ENCODE assay signal across 8 cellular contexts in genomic region chr17:30714825-30715622, GRCh38.
A peak's percentile ranks its signal among the peaks of the same experiment; 100 is the strongest.
DNase-seq lines count a peak whose midpoint lies in the region; ATAC-seq, FAIRE-seq and TF ChIP-seq lines count a peak whose summit lies in the region.
"Not testable (repeated sequence)": the region's sequence is repeated elsewhere in the genome, so short reads cannot be mapped to it uniquely, and the experiment has no call there.

No MANE protein-coding gene starts in this region.

- peak; percentile 54 for TF ChIP-seq CTCF in GM10266 (IDR thresholded peaks at IDR 0.05; ENCODE audit: control insufficient read depth, insufficient read depth, low read depth, missing control alignments)
- peak; percentile 60 to 71 (median 66) for TF ChIP-seq CTCF in K562 (IDR thresholded peaks at IDR 0.05 in 2 of 3, conservative IDR thresholded peaks at IDR 0.05 in 1 of 3; ENCODE audit: insufficient read depth in 2 of 3, low read depth in 1 of 3, low read length in 3 of 3)
- peak in 8 of 9 donors; percentile 22 to 64 (median 45) for TF ChIP-seq CTCF in heart right ventricle (IDR thresholded peaks at IDR 0.05)
- peak; percentile 47 for TF ChIP-seq CTCF in osteoblast (IDR thresholded peaks at IDR 0.05; ENCODE audit: extremely low read depth, low read depth, low read length)

- not testable (repeated sequence) for H3K9ac ChIP-seq in K562 (ENCODE audit: insufficient read depth in 1 of 2, low read depth in 2 of 2, low read length in 2 of 2)

- ATAC-seq in HG03045 (IDR thresholded peaks at IDR 0.05; ENCODE audit: unreplicated experiment) (peak; percentile 64), K562 (peak; percentile 89), heart right ventricle (peak in 2 of 8 donors; percentile 33)
- peak; percentile 80 for ATAC-seq in activated CD4-positive, alpha-beta T cell treated with anti-CD3 and anti-CD28 coated beads for 36 hours
- ATAC-seq in aorta (ENCODE audit: low FRiP score) = not testable (repeated sequence)

- H3K27me3 ChIP-seq in K562 (ENCODE audit: control insufficient read depth in 2 of 2, insufficient read depth in 2 of 2, low read length in 2 of 2); heart right ventricle; osteoblast (ENCODE audit: insufficient read depth, low read length); aorta (ENCODE audit: control insufficient read depth in 1 of 2, insufficient read depth in 2 of 2, low read length in 1 of 2): not testable (repeated sequence)

- H3K27ac Mint-ChIP-seq in activated CD4-positive, alpha-beta T cell treated with anti-CD3 and anti-CD28 coated beads for 36 hours = not testable (repeated sequence)

- H3K9me1 ChIP-seq in K562 (ENCODE audit: control insufficient read depth, insufficient read depth, low read length) = not testable (repeated sequence)

- not testable (repeated sequence) for TF ChIP-seq POLR2A in K562 (conservative IDR thresholded peaks at IDR 0.05)

- peaks cover 16% of the 10 kb centered on the region for H3K4me1 Mint-ChIP-seq in activated CD4-positive, alpha-beta T cell treated with anti-CD3 and anti-CD28 coated beads for 36 hours

- not testable (repeated sequence) for H3K4me3 Mint-ChIP-seq in activated CD4-positive, alpha-beta T cell treated with anti-CD3 and anti-CD28 coated beads for 36 hours

- 53% methylated on average over 20 of the region's 25 CpGs for WGBS in K562 (ENCODE audit: insufficient coverage, low coverage, missing lambda C conversion rate)
- WGBS in heart right ventricle, 2 donors = 81% methylated on average over 25 of the region's 25 CpGs
- WGBS in aorta, 2 donors = 77 to 78% methylated on average over 25 of the region's 25 CpGs

- H3K27me3 Mint-ChIP-seq in activated CD4-positive, alpha-beta T cell treated with anti-CD3 and anti-CD28 coated beads for 36 hours = not testable (repeated sequence)

- H4K20me1 ChIP-seq in K562 (replicated peaks; ENCODE audit: control insufficient read depth, insufficient read depth, low read length) = peaks cover 20% of the 10 kb centered on the region
- H4K20me1 ChIP-seq in osteoblast (ENCODE audit: insufficient read depth, low read length) = peaks cover 29% of the 10 kb centered on the region

- H2AFZ ChIP-seq in K562 (ENCODE audit: low read depth, low read length); osteoblast (ENCODE audit: low read length): not testable (repeated sequence)

- peak; percentile 83 for FAIRE-seq in K562 (lab: Jason Lieb, UNC)

- TF ChIP-seq EP300 in K562 (IDR thresholded peaks at IDR 0.05; ENCODE audit: low read length) = not testable (repeated sequence)

- H3K4me1 ChIP-seq in K562 (replicated peaks in 1 of 2; ENCODE audit: control insufficient read depth in 2 of 2, insufficient read depth in 2 of 2, low read length in 2 of 2) = peaks cover 0 to 34% of the 10 kb centered on the region in 2 experiments; a peak in 3 of 5 replicates
- H3K4me1 ChIP-seq in heart right ventricle; osteoblast (ENCODE audit: insufficient read depth, low read length); aorta (ENCODE audit: control insufficient read depth in 1 of 2, insufficient read depth in 2 of 2, low read length in 2 of 2): not testable (repeated sequence)

- not testable (repeated sequence) for H3K4me3 ChIP-seq in K562; heart right ventricle; osteoblast (ENCODE audit: insufficient read depth, low read length); aorta (ENCODE audit: low read length in 2 of 2)

- DNase-seq in GM10266 (ENCODE audit: extremely low spot score); heart right ventricle: not testable (repeated sequence)
- DNase-seq in NK-92 treated with Interleukin-12 subunit alpha and Interleukin-12 subunit beta, amount 100 ng/mL, for 24 hours (lab: John Stamatoyannopoulos, UW) = peak; percentile 24
- DNase-seq in activated CD4-positive, alpha-beta T cell treated with anti-CD3 and anti-CD28 coated beads for 36 hours = peak; percentile 78
- DNase-seq in K562 (ENCODE audit: extremely low read depth in 1 of 4, low spot score in 3 of 4) = peak; percentile 34 to 65 (median 37)
- DNase-seq in osteoblast (ENCODE audit: insufficient read length, low spot score, missing footprints) = peak; percentile 88
- peak; percentile 59 to 72 for DNase-seq in aorta

- not testable (repeated sequence) for H3K4me2 ChIP-seq in K562 (ENCODE audit: insufficient read depth, low read length); osteoblast (ENCODE audit: insufficient read depth, low read length)

- CTCF ChIA-PET in activated CD4-positive, alpha-beta T cell treated with anti-CD3 and anti-CD28 coated beads for 36 hours (lab: Charles Lee) = interaction anchor here (0.6 to 1.2 kb wide), 7 partner anchors 8 to 430 kb away, joined by 3 to 4 read pairs (median 3); partner anchors contain the start of genes CRLF3 and GOSR1
- CTCF ChIA-PET in K562 (lab: Yijun Ruan, JAX; ENCODE audit: low intra/inter-chr PET ratio) = interaction anchor here (0.6 kb wide), 1 partner anchor 351 kb away, joined by 3 read pairs; no protein-coding TSS in a partner anchor

- not testable (repeated sequence) for BruUV-seq in K562 (replicated peaks; lab: Mats Ljungman, UMichigan)

- not testable (repeated sequence) for H3K9me3 ChIP-seq in K562 (replicated peaks; ENCODE audit: control insufficient read depth, insufficient read depth, low read depth, low read length); heart right ventricle; osteoblast (ENCODE audit: low read depth, low read length); aorta (ENCODE audit: control insufficient read depth, low read length)

- not testable (repeated sequence) for H3K36me3 ChIP-seq in K562 (ENCODE audit: control insufficient read depth, insufficient read depth, low read length); heart right ventricle; osteoblast (ENCODE audit: insufficient read depth, low read length); aorta (ENCODE audit: control insufficient read depth in 1 of 2, insufficient read depth in 2 of 2, low read length in 1 of 2)

- peaks cover 79% of the 10 kb centered on the region for H3K79me2 ChIP-seq in K562 (ENCODE audit: control insufficient read depth, insufficient read depth, low read length)
- H3K79me2 ChIP-seq in osteoblast (ENCODE audit: insufficient read depth, low read length) = peaks cover 42% of the 10 kb centered on the region

- H3K9me3 Mint-ChIP-seq in activated CD4-positive, alpha-beta T cell treated with anti-CD3 and anti-CD28 coated beads for 36 hours (ENCODE audit: low read depth) = not testable (repeated sequence)

- TF ChIP-seq RAD21 in K562 (CRISPR knock-in tag; conservative IDR thresholded peaks at IDR 0.05 in 1 of 2, IDR thresholded peaks at IDR 0.05 in 1 of 2) = peak in 1 of 2 experiments; percentile 70; a peak in 3 of 4 replicates

- intact Hi-C loops in activated CD4-positive, alpha-beta T cell treated with anti-CD3 and anti-CD28 coated beads for 36 hours (cut with DNase I, micrococcal nuclease) = loop anchor here (1.0 to 5.0 kb wide), 4 partner anchors 113 to 375 kb away; partner anchors contain the start of gene GOSR1 (in 1 of the 2)
- intact Hi-C loops in K562 (cut with micrococcal nuclease) = loop anchor here (5.0 to 10.0 kb wide), 2 partner anchors 150 to 373 kb away; no protein-coding TSS in a partner anchor
- intact Hi-C loops in heart right ventricle (cut with DNase I); aorta (cut with DNase I): not testable (repeated sequence)

- H3K36me3 Mint-ChIP-seq in activated CD4-positive, alpha-beta T cell treated with anti-CD3 and anti-CD28 coated beads for 36 hours (ENCODE audit: low read depth) = not testable (repeated sequence)

- POLR2A ChIA-PET in activated CD4-positive, alpha-beta T cell treated with anti-CD3 and anti-CD28 coated beads for 36 hours (lab: Charles Lee) = interaction anchor here (0.5 kb wide), 1 partner anchor 1482 kb away, joined by 10 read pairs; no protein-coding TSS in a partner anchor
- POLR2A ChIA-PET in K562 (lab: Yijun Ruan, JAX) = not testable (repeated sequence)

- in situ Hi-C loops in K562 (cut with MboI) = loop anchor here (5.0 to 25.0 kb wide), 3 partner anchors 163 to 610 kb away; partner anchors contain the start of gene TMIGD1

- H3K27ac ChIP-seq in K562 (ENCODE audit: extremely low read depth, low read depth, low read length); heart right ventricle; osteoblast (ENCODE audit: low read depth, low read length); aorta (ENCODE audit: low read depth in 1 of 2, low read length in 2 of 2): not testable (repeated sequence)

TF ChIP-seq in K562, 482 proteins besides CTCF, POLR2A, EP300 and RAD21 (continues in another document):
- TF ChIP-seq, protein P1, sequence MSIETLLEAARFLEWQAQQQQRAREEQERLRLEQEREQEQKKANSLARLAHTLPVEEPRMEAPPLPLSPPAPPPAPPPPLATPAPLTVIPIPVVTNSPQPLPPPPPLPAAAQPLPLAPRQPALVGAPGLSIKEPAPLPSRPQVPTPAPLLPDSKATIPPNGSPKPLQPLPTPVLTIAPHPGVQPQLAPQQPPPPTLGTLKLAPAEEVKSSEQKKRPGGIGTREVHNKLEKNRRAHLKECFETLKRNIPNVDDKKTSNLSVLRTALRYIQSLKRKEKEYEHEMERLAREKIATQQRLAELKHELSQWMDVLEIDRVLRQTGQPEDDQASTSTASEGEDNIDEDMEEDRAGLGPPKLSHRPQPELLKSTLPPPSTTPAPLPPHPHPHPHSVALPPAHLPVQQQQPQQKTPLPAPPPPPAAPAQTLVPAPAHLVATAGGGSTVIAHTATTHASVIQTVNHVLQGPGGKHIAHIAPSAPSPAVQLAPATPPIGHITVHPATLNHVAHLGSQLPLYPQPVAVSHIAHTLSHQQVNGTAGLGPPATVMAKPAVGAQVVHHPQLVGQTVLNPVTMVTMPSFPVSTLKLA (conservative IDR thresholded peaks at IDR 0.05) = 0 out of 4 replicates have a peak, but pooled peaks of 1 of the 2 experiments have one; percentile 27
- TF ChIP-seq ESRRA (IDR thresholded peaks at IDR 0.05; ENCODE audit: borderline replicate concordance, low read depth) = 0 out of 2 replicates have a peak, but pooled peaks have one; percentile 11
- TF ChIP-seq RBM25 (IDR thresholded peaks at IDR 0.05; ENCODE audit: low read depth, low read length, severe bottlenecking) = peak; percentile 67
- TF ChIP-seq FOXK2 (conservative IDR thresholded peaks at IDR 0.05 in 1 of 2, IDR thresholded peaks at IDR 0.05 in 1 of 2; ENCODE audit: low read depth in 2 of 2) = peak; percentile 78 to 88
